ENCODE assay signal across 1 cellular context in genomic region chr1:54764132-54764921, GRCh38.
TF ChIP-seq lines count a peak whose summit lies in the region.

TSS of gene PARS2 (minus strand) at chr1:54764523. CDS start at chr1:54759161, 5,362 bp downstream.

TF ChIP-seq in HepG2, 621 proteins besides CTCF, POLR2A, EP300 and RAD21 (continued from another document):
- TF ChIP-seq HBP1 (CRISPR knock-in tag; IDR thresholded peaks at IDR 0.05; ENCODE audit: low read depth) (0 out of 2 replicates have a peak, but pooled peaks have one; percentile 33), SP4 (CRISPR knock-in tag; IDR thresholded peaks at IDR 0.05) (peak; percentile 90), ZNF10 (CRISPR knock-in tag; IDR thresholded peaks at IDR 0.05; ENCODE audit: borderline replicate concordance, low read depth) (no peak), CREBL2 (CRISPR knock-in tag; IDR thresholded peaks at IDR 0.05; ENCODE audit: borderline replicate concordance) (0 out of 2 replicates have a peak, but pooled peaks have one; percentile 36), ZNF777 (CRISPR knock-in tag; IDR thresholded peaks at IDR 0.05) (no peak), ZNF691 (CRISPR knock-in tag; IDR thresholded peaks at IDR 0.05; ENCODE audit: borderline replicate concordance, low read depth) (no peak; the same call in 1 of the 2 replicates), ZNF775 (CRISPR knock-in tag; IDR thresholded peaks at IDR 0.05; ENCODE audit: borderline replicate concordance) (no peak), SKI (IDR thresholded peaks at IDR 0.05; ENCODE audit: partially characterized antibody) (no peak), PAX8 (CRISPR knock-in tag; IDR thresholded peaks at IDR 0.05; ENCODE audit: borderline replicate concordance) (no peak), MLLT10 (CRISPR knock-in tag; IDR thresholded peaks at IDR 0.05) (no peak), GPN1 (CRISPR knock-in tag; IDR thresholded peaks at IDR 0.05; ENCODE audit: borderline replicate concordance) (peak; percentile 19; the same call in 1 of the 2 replicates), GABPB1 (CRISPR knock-in tag; IDR thresholded peaks at IDR 0.05) (peak; percentile 97), ZNF160 (CRISPR knock-in tag; IDR thresholded peaks at IDR 0.05) (no peak), KLF13 (CRISPR knock-in tag; IDR thresholded peaks at IDR 0.05) (no peak), GABPA (IDR thresholded peaks at IDR 0.05; ENCODE audit: low read depth, low read length) (peak; percentile 76), GABPA (CRISPR knock-in tag; IDR thresholded peaks at IDR 0.05; ENCODE audit: low read depth) (peak; percentile 97), CAMTA2 (CRISPR knock-in tag; IDR thresholded peaks at IDR 0.05; ENCODE audit: borderline replicate concordance) (no peak), ZNF773 (CRISPR knock-in tag; IDR thresholded peaks at IDR 0.05; ENCODE audit: borderline replicate concordance) (no peak), ZNF841 (CRISPR knock-in tag; IDR thresholded peaks at IDR 0.05; ENCODE audit: borderline replicate concordance) (no peak), ZNF639 (CRISPR knock-in tag; conservative IDR thresholded peaks at IDR 0.05) (no peak), MXD1 (CRISPR knock-in tag; IDR thresholded peaks at IDR 0.05) (peak; percentile 82; the same call in 1 of the 2 replicates), TAF15 (IDR thresholded peaks at IDR 0.05; ENCODE audit: low read depth, low read length, poor library complexity, severe bottlenecking) (no peak), MLXIP (CRISPR knock-in tag; IDR thresholded peaks at IDR 0.05; ENCODE audit: borderline replicate concordance) (no peak), NFE2L1 (CRISPR knock-in tag; IDR thresholded peaks at IDR 0.05; ENCODE audit: borderline replicate concordance) (no peak), ZNF446 (CRISPR knock-in tag; IDR thresholded peaks at IDR 0.05) (no peak), RBM22 (optimal IDR thresholded peaks at IDR 0.05; ENCODE audit: low read length) (no peak), ZNF740 (CRISPR knock-in tag; IDR thresholded peaks at IDR 0.05) (no peak), SAFB2 (CRISPR knock-in tag; IDR thresholded peaks at IDR 0.05; ENCODE audit: borderline replicate concordance, low read depth) (no peak), HNF1B (CRISPR knock-in tag; IDR thresholded peaks at IDR 0.05) (peak; percentile 68; the same call in 1 of the 2 replicates), ZNF562 (CRISPR knock-in tag; IDR thresholded peaks at IDR 0.05; ENCODE audit: borderline replicate concordance) (no peak), ZNF530 (CRISPR knock-in tag; IDR thresholded peaks at IDR 0.05; ENCODE audit: low read depth) (no peak), ZFY (CRISPR knock-in tag; IDR thresholded peaks at IDR 0.05) (peak; percentile 90), ZXDC (CRISPR knock-in tag; IDR thresholded peaks at IDR 0.05) (no peak), KAT8 (CRISPR knock-in tag; IDR thresholded peaks at IDR 0.05) (peak; percentile 90), ZNF83 (CRISPR knock-in tag; IDR thresholded peaks at IDR 0.05; ENCODE audit: borderline replicate concordance) (no peak), TOE1 (CRISPR knock-in tag; IDR thresholded peaks at IDR 0.05) (no peak), ZNF749 (CRISPR knock-in tag; IDR thresholded peaks at IDR 0.05; ENCODE audit: borderline replicate concordance) (no peak), TOPORS (CRISPR knock-in tag; IDR thresholded peaks at IDR 0.05) (0 out of 2 replicates have a peak, but pooled peaks have one; percentile 23), CENPT (CRISPR knock-in tag; IDR thresholded peaks at IDR 0.05; ENCODE audit: low read depth) (no peak)
TF ChIP-seq in HepG2: peak in this region for 195.
